18 cellular contexts compared by ENCODE assay signal in the genomic region with DNA sequence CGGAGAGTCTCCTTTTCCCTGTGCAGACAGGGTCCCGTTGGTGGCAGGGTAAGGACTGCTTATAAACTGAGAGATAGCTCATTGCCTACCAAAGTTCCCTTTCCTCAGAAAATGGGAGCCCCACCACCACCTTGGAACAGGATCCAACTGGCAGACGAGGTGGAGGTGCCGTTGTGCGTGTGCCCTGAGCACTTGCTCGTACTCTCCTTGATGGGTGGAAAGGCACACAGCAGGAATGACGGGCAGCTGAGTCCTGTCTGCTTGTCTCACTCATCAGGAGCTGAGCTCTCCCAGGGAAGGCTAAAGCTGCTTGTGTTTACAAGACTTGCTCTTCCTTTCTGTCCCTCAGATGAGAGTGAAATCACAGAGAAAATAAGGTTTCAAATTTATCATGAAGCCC.
"Had no signal": no experiment of that assay in that cellular context is flagged by ENCODE, and none has a peak within 500 bp of the region (broad histone marks: within the 10 kb centered on the region; RNA-seq: fewer than 3 reads in every experiment).

No MANE protein-coding gene starts in this region.

- ATAC-seq: stimulated activated naive CD8-positive, alpha-beta T cell treated with anti-CD3 and anti-CD28 coated beads, Interleukin-15, Interleukin-2, amounts not matched to agents 100 U/mL and 50 U/mL, for 24 hours had no signal

- H3K27me3 Mint-ChIP-seq: type B pancreatic cell had no signal

- H3K27me3 ChIP-seq: ascending aorta, esophagus muscularis mucosa, right lobe of liver, suprapubic skin had no signal

- DNase-seq: activated CD4-positive, alpha-beta T cell treated with anti-CD3 and anti-CD28 coated beads, Interleukin-2, amount 50 U/mL, for 1 hour; activated naive CD4-positive, alpha-beta T cell treated with Interleukin-2 at 50 U/mL for 16 hours; activated T-cell treated with anti-CD3 and anti-CD28 coated beads for 4 hours; hippocampal formation; kidney; left ventricle myocardium inferior; right lobe of liver; stimulated activated naive CD8-positive, alpha-beta T cell treated with anti-CD3 and anti-CD28 coated beads, Interleukin-15, Interleukin-2, amounts not matched to agents 100 U/mL and 50 U/mL, for 24 hours; SW 1271 had no signal

- H3K4me3 Mint-ChIP-seq: memory B cell; nephron; T-helper 2 cell treated with Interferon-gamma antibody and Interleukin-4, amounts not matched to agents 5 μg/mL and 100 μg/mL, for 36 hours; type B pancreatic cell had no signal

- H3K4me1 Mint-ChIP-seq: memory B cell, nephron had no signal

- H3K36me3 Mint-ChIP-seq: memory B cell, type B pancreatic cell had no signal

- H3K4me1 ChIP-seq: ascending aorta, esophagus muscularis mucosa, prostate gland had no signal

- H3K4me2 ChIP-seq: smooth muscle cell had no signal

- H3K4me3 ChIP-seq: ascending aorta, esophagus muscularis mucosa, left ventricle myocardium inferior, prostate gland, right lobe of liver, smooth muscle cell, suprapubic skin had no signal

- H3K36me3 ChIP-seq: ascending aorta, left ventricle myocardium inferior, prostate gland, right lobe of liver, suprapubic skin had no signal

- H3K27ac ChIP-seq: ascending aorta, esophagus muscularis mucosa, left ventricle myocardium inferior, prostate gland, right lobe of liver, suprapubic skin had no signal

- H3K9me3 ChIP-seq: ascending aorta, esophagus muscularis mucosa, left ventricle myocardium inferior, prostate gland, right lobe of liver, suprapubic skin had no signal

- H3K9me3 Mint-ChIP-seq: memory B cell; nephron; T-helper 2 cell treated with Interferon-gamma antibody and Interleukin-4, amounts not matched to agents 5 μg/mL and 100 μg/mL, for 36 hours; type B pancreatic cell had no signal

- H3K27ac Mint-ChIP-seq: memory B cell; nephron; T-helper 2 cell treated with Interferon-gamma antibody and Interleukin-4, amounts not matched to agents 5 μg/mL and 100 μg/mL, for 36 hours; type B pancreatic cell had no signal
